Comparison of ENCODE assay signal across 29 cellular contexts in the genomic region with DNA sequence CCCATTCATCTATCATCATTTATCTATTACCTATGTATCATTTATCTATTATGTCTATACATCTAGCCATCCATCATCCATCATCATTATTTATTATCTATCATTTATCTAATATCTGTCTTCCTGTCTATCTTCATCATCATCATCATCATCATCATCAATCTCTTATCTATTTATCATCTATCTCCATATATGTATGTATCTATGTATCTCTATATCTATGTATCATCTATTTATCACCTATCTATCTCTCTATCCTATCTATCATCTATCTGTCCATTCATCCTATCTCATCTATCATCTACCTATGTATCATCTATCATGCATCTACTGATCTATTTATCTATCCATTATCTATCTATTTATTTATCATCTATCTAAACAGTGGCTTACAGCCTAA. TPM values are rescaled to one million over a fixed set of nuclear protein-coding genes. Genes with fewer than 3 reads are reported as not detected.
"Had no signal": no experiment of that assay in that cellular context is flagged by ENCODE, and none has a peak within 500 bp of the region (broad histone marks: within the 10 kb centered on the region; RNA-seq: fewer than 3 reads in every experiment).

No MANE protein-coding gene starts in this region.

- FAIRE-seq: urothelium cell line had no signal

- H3K27me3 ChIP-seq: thyroid gland, vagina had no signal

- H3K79me2 ChIP-seq: parathyroid adenoma had no signal

- H3K4me2 ChIP-seq: smooth muscle cell had no signal

- H2AFZ ChIP-seq: parathyroid adenoma had no signal

- H3K9ac ChIP-seq: parathyroid adenoma had no signal

- ATAC-seq: naive thymus-derived CD8-positive, alpha-beta T cell; psoas muscle; right cardiac atrium; stimulated activated memory B cell treated with anti-CD40 and anti-IgM and Interleukin-4, amounts not matched to agents 10 μg/mL and 1 μg/mL and 100 μg/mL, for 72 hours; stimulated activated naive CD8-positive, alpha-beta T cell treated with anti-CD3 and anti-CD28 coated beads, Interleukin-15, amount 100 ng/mL, for 72 hours; stimulated activated naive CD8-positive, alpha-beta T cell treated with anti-CD3 and anti-CD28 coated beads, Interleukin-15, Interleukin-2, amounts not matched to agents 100 U/mL and 50 U/mL, for 24 hours had no signal

- H3K9me3 ChIP-seq: neutrophil, psoas muscle, thoracic aorta, thyroid gland, tibial nerve, upper lobe of left lung, vagina had no signal

- H3K4me1 ChIP-seq: parathyroid adenoma, psoas muscle had no signal

- H3K36me3 ChIP-seq: neutrophil, spleen, thoracic aorta, thyroid gland, tibial nerve, upper lobe of left lung, vagina had no signal

- DNase-seq: naive B cell; naive thymus-derived CD8-positive, alpha-beta T cell; nephron progenitor cell; nucleus accumbens; posterior cingulate gyrus; psoas muscle; right cardiac atrium; spleen; stimulated activated CD4-positive, alpha-beta T cell treated with anti-CD3 and anti-CD28 coated beads, Interleukin-12 subunit alpha, Interleukin-12 subunit beta, amount 100 ng/mL, for 4 hours; stimulated activated CD4-positive, alpha-beta T cell treated with anti-CD3 and anti-CD28 coated beads, Interleukin-1b, Interleukin-23, amount 100 ng/mL, for 48 hours; stimulated activated CD4-positive, alpha-beta T cell treated with anti-CD3 and anti-CD28 coated beads, Interleukin-4, amount 100 ng/mL, for 1 hour; stimulated activated CD4-positive, alpha-beta T cell treated with anti-CD3 and anti-CD28 coated beads, Interleukin-4, amount 100 ng/mL, for 4 hours; stimulated activated CD8-positive, alpha-beta memory T cell treated with anti-CD3 and anti-CD28 coated beads, Interleukin-4, amount 100 ng/mL, for 48 hours; stimulated activated naive CD4-positive, alpha-beta T cell; stimulated activated naive CD8-positive, alpha-beta T cell treated with anti-CD3 and anti-CD28 coated beads, Interleukin-15, amount 100 ng/mL, for 72 hours; stimulated activated naive CD8-positive, alpha-beta T cell treated with anti-CD3 and anti-CD28 coated beads, Interleukin-15, Interleukin-2, amounts not matched to agents 100 U/mL and 50 U/mL, for 24 hours; thyroid gland; trophoblast cell; upper lobe of left lung had no signal

- H3K27ac ChIP-seq: neutrophil, parathyroid adenoma, psoas muscle, skin epidermis, spleen, thoracic aorta, thyroid gland, tibial nerve, upper lobe of left lung, vagina had no signal

- H3K4me3 ChIP-seq: psoas muscle, skin epidermis, smooth muscle cell, spleen, thoracic aorta, thyroid gland, tibial nerve, upper lobe of left lung, vagina had no signal

RNA-seq across cellular contexts. Expression of a gene that starts 3.8 kb away (rescaled TPM):
- total RNA-seq: naive thymus-derived CD8-positive, alpha-beta T cell; natural killer cell treated with Interleukin-12 subunit alpha and Interleukin-12 subunit beta and Interleukin-15 and Interleukin-18, amount 100 ng/mL, for 72 hours had no signal
- polyA plus RNA-seq: naive thymus-derived CD8-positive, alpha-beta T cell had no signal
